ENCODE assay signal across 10 cellular contexts in the genomic region with DNA sequence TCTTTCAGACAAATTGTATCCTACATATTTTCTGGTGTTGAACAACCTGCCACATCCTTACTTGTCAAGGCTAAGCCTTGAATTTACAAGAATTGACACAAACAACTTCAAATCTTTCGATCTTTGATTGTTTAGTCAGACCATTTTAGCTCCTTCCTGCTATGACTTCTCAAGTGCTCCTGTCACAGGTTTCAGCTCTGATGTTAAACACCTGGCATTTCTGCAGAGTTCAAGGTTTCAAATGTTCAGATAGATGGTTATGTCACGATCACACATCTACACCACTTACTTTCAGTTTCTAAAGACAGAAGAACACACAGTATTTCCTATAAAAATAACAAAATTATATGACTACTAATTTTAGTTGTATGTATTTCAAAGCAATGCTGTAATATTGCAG.
DNase-seq lines count a peak whose midpoint lies in the region; ATAC-seq and TF ChIP-seq lines count a peak whose summit lies in the region.
"Had no signal": no experiment of that assay in that cellular context is flagged by ENCODE, and none has a peak within 500 bp of the region (broad histone marks: within the 10 kb centered on the region; RNA-seq: fewer than 3 reads in every experiment).

No MANE protein-coding gene starts in this region.

- H3K27ac Mint-ChIP-seq in activated T-cell treated with anti-CD3 and anti-CD28 coated beads, Interleukin-2, amount 50 U/mL, for 24 hours: no peak overlapping the region

- H3K4me3 Mint-ChIP-seq in activated T-cell treated with anti-CD3 and anti-CD28 coated beads, Interleukin-2, amount 50 U/mL, for 24 hours: no peak overlapping the region

- no peak for TF ChIP-seq EP300 in gastroesophageal sphincter (IDR thresholded peaks at IDR 0.05)

- WGBS in gastroesophageal sphincter (ENCODE audit: low coverage in 1 of 2), 2 donors: 21 to 59% methylated on average over 2 of the region's 2 CpGs

- H3K4me1 ChIP-seq in gastroesophageal sphincter (peaks cover 0 to 4% (median 0%) of the 10 kb centered on the region in 3 donors), Peyer's patch (peaks cover 0 to 3% (median 0%) of the 10 kb centered on the region in 4 donors)

- no peak for DNase-seq in NCI-H2196 (lab: John Stamatoyannopoulos, UW; ENCODE audit: unreplicated experiment)
- no peak for DNase-seq in activated T-cell treated with anti-CD3 and anti-CD28 coated beads, Interleukin-2, amount 50 U/mL, for 24 hours
- DNase-seq in NCI-H2227 treated with DMSO at 0.1 percent for 48 hours (lab: John Stamatoyannopoulos, UW): no peak
- no peak for DNase-seq in Peyer's patch
- DNase-seq: foreskin fibroblast, NCI-H69 had no signal

- H3K9me3 Mint-ChIP-seq in activated T-cell treated with anti-CD3 and anti-CD28 coated beads, Interleukin-2, amount 50 U/mL, for 24 hours: peaks cover 2% of the 10 kb centered on the region

- TF ChIP-seq CTCF in gastroesophageal sphincter (IDR thresholded peaks at IDR 0.05) (no peak), Peyer's patch (IDR thresholded peaks at IDR 0.05) (no peak)

- H3K27me3 ChIP-seq in gastroesophageal sphincter (no peaks in the 10 kb centered on the region), Peyer's patch (no peaks in the 10 kb centered on the region)

- H3K4me3 ChIP-seq in gastroesophageal sphincter (peak overlapping the region; percentile 7 to 28), Peyer's patch (peak overlapping the region in 1 of 4 donors; percentile 15)

- H3K4me1 Mint-ChIP-seq in activated T-cell treated with anti-CD3 and anti-CD28 coated beads, Interleukin-2, amount 50 U/mL, for 24 hours (ENCODE audit: low read depth): no peaks in the 10 kb centered on the region

- peak; percentile 97 for ATAC-seq in GM18498 (IDR thresholded peaks at IDR 0.05; ENCODE audit: unreplicated experiment)
- peak; percentile 96 for ATAC-seq in GM19468 (IDR thresholded peaks at IDR 0.05; ENCODE audit: extremely low read depth, unreplicated experiment)
- ATAC-seq in HG03280 (IDR thresholded peaks at IDR 0.05; ENCODE audit: unreplicated experiment): peak; percentile 99
- ATAC-seq in gastroesophageal sphincter: no peak

- H3K9me3 ChIP-seq in gastroesophageal sphincter: no peaks in the 10 kb centered on the region
- H3K9me3 ChIP-seq in Peyer's patch: no peaks in the 10 kb centered on the region

- H3K27ac ChIP-seq in gastroesophageal sphincter: peak overlapping the region in 1 of 4 donors; percentile 33
- H3K27ac ChIP-seq in Peyer's patch: no peak overlapping the region

- no peaks in the 10 kb centered on the region for H3K36me3 Mint-ChIP-seq in activated T-cell treated with anti-CD3 and anti-CD28 coated beads, Interleukin-2, amount 50 U/mL, for 24 hours (ENCODE audit: low read depth)

- no peaks in the 10 kb centered on the region for H3K27me3 Mint-ChIP-seq in activated T-cell treated with anti-CD3 and anti-CD28 coated beads, Interleukin-2, amount 50 U/mL, for 24 hours

- H3K36me3 ChIP-seq in gastroesophageal sphincter (no peaks in the 10 kb centered on the region), Peyer's patch (no peaks in the 10 kb centered on the region)

- TF ChIP-seq POLR2A in gastroesophageal sphincter (IDR thresholded peaks at IDR 0.05) (no peak), Peyer's patch (IDR thresholded peaks at IDR 0.05) (no peak)
